8 cellular contexts compared by ENCODE assay signal in genomic region chr4:113468165-113469022, GRCh38.
DNase-seq lines count a peak whose midpoint lies in the region; ATAC-seq, FAIRE-seq and TF ChIP-seq lines count a peak whose summit lies in the region.
"Had no signal": no experiment of that assay in that cellular context is flagged by ENCODE, and none has a peak within 500 bp of the region (broad histone marks: within the 10 kb centered on the region; RNA-seq: fewer than 3 reads in every experiment).

No MANE protein-coding gene starts in this region.

- peak overlapping the region; percentile 96 for H3K27ac ChIP-seq in endothelial cell of umbilical vein (ENCODE audit: insufficient read depth, low read depth, low read length)
- H3K27ac ChIP-seq in mesodermal cell (ENCODE audit: low read depth, low read length, severe bottlenecking): peak overlapping the region; percentile 98
- H3K27ac ChIP-seq in testis: peak overlapping the region; percentile 74 to 81
- H3K27ac ChIP-seq: VCaP had no signal

- whole genome bisulfite sequencing in mesodermal cell (ENCODE audit: insufficient coverage in 2 of 2), 2 experiments: 22 to 27% methylated on average over 4 to 5 of the region's 8 CpGs
- WGBS in testis, 2 donors: 51 to 57% methylated on average over 8 of the region's 8 CpGs

- POLR2A ChIA-PET in endothelial cell of umbilical vein (lab: Charles Lee): interaction anchor here (0.6 to 1.1 kb wide), 7 partner anchors 15 to 547 kb away, joined by 3 to 6 read pairs (median 3); no protein-coding TSS in a partner anchor

- peak overlapping the region; percentile 85 for H3K4me3 Mint-ChIP-seq in HFFc6

- H3K27me3 Mint-ChIP-seq in HFFc6 (ENCODE audit: insufficient read depth): peaks cover 10% of the 10 kb centered on the region

- peaks cover 66% of the 10 kb centered on the region for H3K4me1 Mint-ChIP-seq in HFFc6 (ENCODE audit: low read depth)

- H3K9me1 ChIP-seq in endothelial cell of umbilical vein (replicated peaks; ENCODE audit: control insufficient read depth, extremely low read depth, insufficient read depth, low read length): no peaks in the 10 kb centered on the region

- H3K9ac ChIP-seq in endothelial cell of umbilical vein (replicated peaks; ENCODE audit: extremely low read depth, insufficient read depth, low read length): peak overlapping the region; percentile 86

- H3K4me3 ChIP-seq in endothelial cell of umbilical vein (replicated peaks in 1 of 3; ENCODE audit: insufficient read depth in 1 of 3, low read depth in 1 of 3, low read length in 3 of 3): peak overlapping the region in 1 of 3 experiments; percentile 7
- peak overlapping the region; percentile 11 for H3K4me3 ChIP-seq in mesodermal cell (ENCODE audit: extremely low read depth, insufficient read depth, low read length, poor library complexity, severe bottlenecking)
- no peak overlapping the region for H3K4me3 ChIP-seq in testis

- TF ChIP-seq POLR2A in endothelial cell of umbilical vein (IDR thresholded peaks at IDR 0.05; ENCODE audit: low read depth, low read length): peak; percentile 40
- TF ChIP-seq POLR2A in testis (IDR thresholded peaks at IDR 0.05): no peak

- CTCF ChIA-PET in endothelial cell of umbilical vein (lab: Charles Lee): interaction anchor here (0.7 to 2.5 kb wide), 12 partner anchors 9 to 491 kb away, joined by 3 to 15 read pairs (median 7); no protein-coding TSS in a partner anchor

- peak overlapping the region; percentile 81 for H3K4me2 ChIP-seq in endothelial cell of umbilical vein (ENCODE audit: insufficient read depth, low read length)

- FAIRE-seq in endothelial cell of umbilical vein (lab: Jason Lieb, UNC): peak; percentile 98

- no peak for TF ChIP-seq CTCF in HFFc6 (IDR thresholded peaks at IDR 0.05)
- TF ChIP-seq CTCF in endothelial cell of umbilical vein (IDR thresholded peaks at IDR 0.05; ENCODE audit: extremely low read depth in 1 of 2, insufficient read depth in 1 of 2, low read depth in 1 of 2, low read length in 2 of 2): no peak
- no peak for TF ChIP-seq CTCF in testis (IDR thresholded peaks at IDR 0.05)

- intact Hi-C loops in endothelial cell of umbilical vein (cut with micrococcal nuclease) (loop anchor here (1.0 to 10.0 kb wide), 12 partner anchors 15 to 1386 kb away; partner anchors contain the start of gene ARSJ), testis (cut with DNase I; ENCODE audit: low total_unique reads) (no loop called here)

- peak; percentile 97 for ATAC-seq in SK-N-SH treated with all-trans-retinoic acid at 6 μM for 48 hours

- H3K9me3 ChIP-seq in endothelial cell of umbilical vein (replicated peaks; ENCODE audit: control insufficient read depth, insufficient read depth, low read length): no peaks in the 10 kb centered on the region
- H3K9me3 ChIP-seq in mesodermal cell (ENCODE audit: control insufficient read depth, low read length): no peaks in the 10 kb centered on the region
- no peaks in the 10 kb centered on the region for H3K9me3 ChIP-seq in testis

- dilution Hi-C loops in endothelial cell of umbilical vein (cut with MboI; ENCODE audit: extremely low pct_ligation_motif_present, low sequenced_read_pairs): no loop called here

- no peaks in the 10 kb centered on the region for H3K36me3 ChIP-seq in endothelial cell of umbilical vein (ENCODE audit: control insufficient read depth in 2 of 2, extremely low read depth in 1 of 2, insufficient read depth in 2 of 2, low read length in 2 of 2)
- peaks cover 9% of the 10 kb centered on the region for H3K36me3 ChIP-seq in mesodermal cell (ENCODE audit: control insufficient read depth, insufficient read depth, low read length)
- H3K36me3 ChIP-seq in testis (ENCODE audit: low read depth, missing control alignments): no peaks in the 10 kb centered on the region

- H2AFZ ChIP-seq in endothelial cell of umbilical vein (ENCODE audit: low read depth, low read length): peak overlapping the region; percentile 24

- H3K79me2 ChIP-seq in endothelial cell of umbilical vein (ENCODE audit: control insufficient read depth, insufficient read depth, low read length): no peaks in the 10 kb centered on the region

- H3K36me3 Mint-ChIP-seq in HFFc6 (ENCODE audit: low read depth): peaks cover 37% of the 10 kb centered on the region

- H3K27ac Mint-ChIP-seq in HFFc6: peak overlapping the region; percentile 99

- DNase-seq in HFFc6 (peak; percentile 100), endothelial cell of umbilical vein (ENCODE audit: low read depth, low spot score) (peak; percentile 100), testis (peak; percentile 46), DMS79 treated with DMSO at 0.1 percent for 48 hours (lab: John Stamatoyannopoulos, UW) (no peak), NCI-H1092 treated with DMSO at 0.1 percent for 48 hours (lab: John Stamatoyannopoulos, UW) (no peak)

- H3K9me3 Mint-ChIP-seq in HFFc6: no peaks in the 10 kb centered on the region

- H4K20me1 ChIP-seq in endothelial cell of umbilical vein (replicated peaks; ENCODE audit: control insufficient read depth, extremely low read depth, insufficient read depth, low read length): no peaks in the 10 kb centered on the region

- H3K4me1 ChIP-seq in endothelial cell of umbilical vein (ENCODE audit: control insufficient read depth, extremely low read depth, insufficient read depth, low read length): peaks cover 31% of the 10 kb centered on the region
- peaks cover 33% of the 10 kb centered on the region for H3K4me1 ChIP-seq in mesodermal cell (ENCODE audit: control insufficient read depth, insufficient read depth, low read length, poor library complexity, severe bottlenecking)
- H3K4me1 ChIP-seq in testis: peaks cover 9% of the 10 kb centered on the region

- TSS peak; percentile 97 for BruUV-seq in endothelial cell of umbilical vein (replicated peaks; lab: Mats Ljungman, UMichigan)

- H3K27me3 ChIP-seq in endothelial cell of umbilical vein (ENCODE audit: control insufficient read depth in 2 of 2, insufficient read depth in 2 of 2, low read length in 2 of 2): no peaks in the 10 kb centered on the region
- H3K27me3 ChIP-seq in testis: no peaks in the 10 kb centered on the region

TF ChIP-seq in SK-N-SH treated with all-trans-retinoic acid at 6 μM for 48 hours, 23 proteins besides CTCF, POLR2A, EP300 and RAD21 (continues in another document):
- TF ChIP-seq TOX (CRISPR knock-in tag; IDR thresholded peaks at IDR 0.05; ENCODE audit: borderline replicate concordance) (no peak; the same call in 1 of the 2 replicates), POU6F1 (CRISPR knock-in tag; IDR thresholded peaks at IDR 0.05; ENCODE audit: borderline replicate concordance, low read depth) (peak; percentile 32; the same call in 1 of the 2 replicates), ZFP3 (CRISPR knock-in tag; IDR thresholded peaks at IDR 0.05) (no peak), ISL1 (CRISPR knock-in tag; IDR thresholded peaks at IDR 0.05) (peak; percentile 85), ZC3H10 (CRISPR knock-in tag; IDR thresholded peaks at IDR 0.05) (peak; percentile 78)

TF ChIP-seq in endothelial cell of umbilical vein, 7 proteins besides CTCF, POLR2A, EP300 and RAD21:
- TF ChIP-seq FOS (IDR thresholded peaks at IDR 0.05; ENCODE audit: borderline replicate concordance, insufficient read depth, low read length): peak; percentile 100
- peak; percentile 76 for TF ChIP-seq POLR2AphosphoS5 (IDR thresholded peaks at IDR 0.05; ENCODE audit: insufficient read depth, low read depth, low read length)
- peak; percentile 37 for TF ChIP-seq GATA2 (IDR thresholded peaks at IDR 0.05; ENCODE audit: insufficient read depth, insufficient read length, low read depth, low read length)
- no peak for TF ChIP-seq EZH2 (IDR thresholded peaks at IDR 0.05; ENCODE audit: borderline replicate concordance, low read depth, low read length, severe bottlenecking)
- peak; percentile 99 for TF ChIP-seq JUN (IDR thresholded peaks at IDR 0.05; ENCODE audit: borderline replicate concordance, insufficient read depth, insufficient read length, low read depth)
- no peak for TF ChIP-seq MYC (IDR thresholded peaks at IDR 0.05; ENCODE audit: low read depth, low read length)
- TF ChIP-seq MAX (IDR thresholded peaks at IDR 0.05; ENCODE audit: insufficient read depth, insufficient read length): peak; percentile 5

Comparison
In these comparisons a context has a peak if more than half of its experiments do, and no peak if none do; other contexts are left out.
1. DNase-seq: peak in HFFc6 (single experiment), endothelial cell of umbilical vein (single experiment) and testis (single experiment); none in DMS79 treated with DMSO at 0.1 percent for 48 hours (single experiment) and NCI-H1092 treated with DMSO at 0.1 percent for 48 hours (single experiment).
2. Peak in every context shown above with its lines, with median percentiles within 50 percentile points of each other: H3K27ac ChIP-seq.